ENCODE assay signal across 13 cellular contexts in the genomic region with DNA sequence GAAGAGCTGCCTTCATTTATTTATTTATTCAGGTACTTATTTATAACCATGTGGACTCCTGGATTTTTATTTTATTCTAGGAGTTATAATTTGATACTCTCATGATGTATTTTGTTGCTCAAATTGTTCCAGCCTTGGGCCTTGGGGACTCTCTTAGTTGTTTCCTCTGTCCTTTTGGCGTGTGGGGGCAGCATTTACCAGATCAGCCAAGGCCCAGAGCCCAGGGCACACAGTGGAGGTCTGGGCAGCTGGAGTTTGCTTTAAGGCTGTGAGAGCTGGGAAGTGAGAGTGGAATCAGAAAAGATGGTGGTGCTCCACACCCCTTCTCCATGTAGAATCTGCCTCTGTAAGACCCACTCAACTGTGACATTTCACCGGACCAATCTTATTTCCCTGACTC.
DNase-seq lines count a peak whose midpoint lies in the region; ATAC-seq and TF ChIP-seq lines count a peak whose summit lies in the region.
"Had no signal": no experiment of that assay in that cellular context is flagged by ENCODE, and none has a peak within 500 bp of the region (broad histone marks: within the 10 kb centered on the region; RNA-seq: fewer than 3 reads in every experiment).

No MANE protein-coding gene starts in this region.

- H3K27ac Mint-ChIP-seq in activated CD4-positive, alpha-beta T cell treated with anti-CD3 and anti-CD28 coated beads for 36 hours: no peak overlapping the region
- H3K27ac Mint-ChIP-seq: stimulated activated naive CD8-positive, alpha-beta T cell treated with anti-CD3 and anti-CD28 coated beads, Interleukin-15, Interleukin-2, amounts not matched to agents 100 ng/mL and 50 ng/mL, for 24 hours had no signal

- no peaks in the 10 kb centered on the region for H3K4me1 Mint-ChIP-seq in activated CD4-positive, alpha-beta T cell treated with anti-CD3 and anti-CD28 coated beads for 36 hours

- in situ Hi-C loops in astrocyte of the cerebellum (cut with HindIII; ENCODE audit: low sequenced_read_pairs): no loop called here

- intact Hi-C loops in right cardiac atrium (cut with DNase I): loop anchor here in 1 of 4 donors (10.0 kb wide), 1 partner anchor 762 kb away; no protein-coding TSS in a partner anchor
- intact Hi-C loops in activated CD4-positive, alpha-beta T cell treated with anti-CD3 and anti-CD28 coated beads for 36 hours (cut with DNase I, micrococcal nuclease): no loop called here

- 71% methylated on average over 2 of the region's 2 CpGs for WGBS in right cardiac atrium
- WGBS in suprapubic skin: 78% methylated on average over 2 of the region's 2 CpGs

- H3K4me1 ChIP-seq in right cardiac atrium (ENCODE audit: control insufficient read depth, insufficient read depth, low read length) (no peaks in the 10 kb centered on the region), suprapubic skin (peaks cover 15% of the 10 kb centered on the region)

- TF ChIP-seq EP300 in suprapubic skin (IDR thresholded peaks at IDR 0.05): no peak

- CTCF ChIA-PET in activated CD4-positive, alpha-beta T cell treated with anti-CD3 and anti-CD28 coated beads for 36 hours (lab: Charles Lee): interaction anchor here (0.8 kb wide), 1 partner anchor 24 kb away, joined by 3 read pairs; no protein-coding TSS in a partner anchor

- TF ChIP-seq CTCF in astrocyte of the cerebellum (IDR thresholded peaks at IDR 0.05; ENCODE audit: low read depth, low read length, missing control alignments) (peak; percentile 14), suprapubic skin (IDR thresholded peaks at IDR 0.05) (no peak)

- H3K27ac ChIP-seq in right cardiac atrium (ENCODE audit: low read length): no peak overlapping the region
- no peak overlapping the region for H3K27ac ChIP-seq in suprapubic skin
- H3K27ac ChIP-seq: body of pancreas, neutrophil, Peyer's patch had no signal

- peaks cover 19% of the 10 kb centered on the region for H3K27me3 Mint-ChIP-seq in activated CD4-positive, alpha-beta T cell treated with anti-CD3 and anti-CD28 coated beads for 36 hours

- POLR2A ChIA-PET in activated CD4-positive, alpha-beta T cell treated with anti-CD3 and anti-CD28 coated beads for 36 hours (lab: Charles Lee): no interaction called here

- H3K4me3 ChIP-seq in astrocyte of the cerebellum (ENCODE audit: low read depth, low read length): no peak overlapping the region
- H3K4me3 ChIP-seq in right cardiac atrium (ENCODE audit: low read length): no peak overlapping the region
- no peak overlapping the region for H3K4me3 ChIP-seq in suprapubic skin
- H3K4me3 ChIP-seq: body of pancreas, Peyer's patch had no signal

- DNase-seq in NCI-H146 (lab: John Stamatoyannopoulos, UW): peak; percentile 10
- no peak for DNase-seq in NCI-H146 treated with DMSO at 0.1 percent for 48 hours (lab: John Stamatoyannopoulos, UW; ENCODE audit: unreplicated experiment)
- no peak for DNase-seq in astrocyte of the cerebellum (ENCODE audit: low read depth)
- peak; percentile 59 to 83 (median 75) for DNase-seq in right cardiac atrium
- peak; percentile 51 to 66 for DNase-seq in suprapubic skin (ENCODE audit: low spot score in 2 of 2)
- DNase-seq in activated CD4-positive, alpha-beta T cell treated with anti-CD3 and anti-CD28 coated beads for 36 hours: no peak
- DNase-seq in NCI-H2196 treated with DMSO at 0.1 percent for 48 hours (lab: John Stamatoyannopoulos, UW; ENCODE audit: unreplicated experiment): no peak
- DNase-seq: NCI-H2029 treated with DMSO at 0.1 percent for 48 hours, Peyer's patch had no signal

- no peaks in the 10 kb centered on the region for H3K27me3 ChIP-seq in right cardiac atrium (ENCODE audit: control insufficient read depth, insufficient read depth)
- H3K27me3 ChIP-seq in suprapubic skin: peaks cover 3% of the 10 kb centered on the region
- H3K27me3 ChIP-seq: body of pancreas, Peyer's patch had no signal

- H3K9me3 Mint-ChIP-seq in activated CD4-positive, alpha-beta T cell treated with anti-CD3 and anti-CD28 coated beads for 36 hours (ENCODE audit: low read depth): peaks cover 2% of the 10 kb centered on the region

- no peak for TF ChIP-seq POLR2A in suprapubic skin (IDR thresholded peaks at IDR 0.05)

- H3K9me3 ChIP-seq in right cardiac atrium (ENCODE audit: control insufficient read depth, low read length) (no peaks in the 10 kb centered on the region), suprapubic skin (no peaks in the 10 kb centered on the region)
- H3K9me3 ChIP-seq: body of pancreas, neutrophil, Peyer's patch had no signal

- H3K36me3 ChIP-seq in suprapubic skin: no peaks in the 10 kb centered on the region
- H3K36me3 ChIP-seq: neutrophil, Peyer's patch had no signal

- H3K36me3 Mint-ChIP-seq in activated CD4-positive, alpha-beta T cell treated with anti-CD3 and anti-CD28 coated beads for 36 hours (ENCODE audit: low read depth): no peaks in the 10 kb centered on the region

- ATAC-seq in right cardiac atrium: peak; percentile 38 to 75
- no peak for ATAC-seq in activated CD4-positive, alpha-beta T cell treated with anti-CD3 and anti-CD28 coated beads for 36 hours
- ATAC-seq in GM18870 (IDR thresholded peaks at IDR 0.05; ENCODE audit: unreplicated experiment): no peak
- ATAC-seq: body of pancreas had no signal

- H3K4me3 Mint-ChIP-seq in activated CD4-positive, alpha-beta T cell treated with anti-CD3 and anti-CD28 coated beads for 36 hours: no peak overlapping the region
- H3K4me3 Mint-ChIP-seq: stimulated activated naive CD8-positive, alpha-beta T cell treated with anti-CD3 and anti-CD28 coated beads, Interleukin-15, Interleukin-2, amounts not matched to agents 100 ng/mL and 50 ng/mL, for 24 hours had no signal

Comparison
In these comparisons a context has a peak if more than half of its experiments do, and no peak if none do; other contexts are left out.
1. DNase-seq: peak in NCI-H146 (single experiment), right cardiac atrium (3 of 3) and suprapubic skin (2 of 2); none in NCI-H146 treated with DMSO at 0.1 percent for 48 hours (single experiment), astrocyte of the cerebellum (single experiment), activated CD4-positive, alpha-beta T cell treated with anti-CD3 and anti-CD28 coated beads for 36 hours (single experiment) and NCI-H2196 treated with DMSO at 0.1 percent for 48 hours (single experiment).
2. ATAC-seq: peak in right cardiac atrium (2 of 2); none in activated CD4-positive, alpha-beta T cell treated with anti-CD3 and anti-CD28 coated beads for 36 hours (single experiment) and GM18870 (single experiment).